Comparison of ENCODE assay signal across 10 cellular contexts in genomic region chr1:108050134-108050533, GRCh38.
DNase-seq lines count a peak whose midpoint lies in the region; ATAC-seq and TF ChIP-seq lines count a peak whose summit lies in the region.
"Had no signal": no experiment of that assay in that cellular context is flagged by ENCODE, and none has a peak within 500 bp of the region (broad histone marks: within the 10 kb centered on the region; RNA-seq: fewer than 3 reads in every experiment).

No MANE protein-coding gene starts in this region.

- peaks cover 6% of the 10 kb centered on the region for H3K4me1 Mint-ChIP-seq in activated naive CD4-positive, alpha-beta T cell treated with anti-CD3 and anti-CD28 coated beads, Interleukin-2, amount 50 U/mL, for 24 hours
- peaks cover 26% of the 10 kb centered on the region for H3K4me1 Mint-ChIP-seq in activated naive CD4-positive, alpha-beta T cell treated with anti-CD3 and anti-CD28 coated beads for 36 hours (ENCODE audit: low read depth)
- H3K4me1 Mint-ChIP-seq in activated B cell treated with CpG ODN at 0.5 μM for 24 hours, result peaks cover 21% of the 10 kb centered on the region

- H3K27ac Mint-ChIP-seq in activated naive CD4-positive, alpha-beta T cell treated with anti-CD3 and anti-CD28 coated beads, Interleukin-2, amount 50 U/mL, for 24 hours, result no peak overlapping the region
- H3K27ac Mint-ChIP-seq in activated naive CD4-positive, alpha-beta T cell treated with anti-CD3 and anti-CD28 coated beads for 36 hours, result no peak overlapping the region
- no peak overlapping the region for H3K27ac Mint-ChIP-seq in activated B cell treated with CpG ODN at 0.5 μM for 24 hours

- peak overlapping the region; percentile 46 for H3K27ac ChIP-seq in lower lobe of right lung
- no peak overlapping the region for H3K27ac ChIP-seq in tibial artery

- no peak for DNase-seq in activated naive CD4-positive, alpha-beta T cell treated with anti-CD3 and anti-CD28 coated beads for 36 hours
- DNase-seq in activated B cell treated with CpG ODN at 0.5 μM for 24 hours (no peak), lower lobe of right lung (peak; percentile 68), tibial artery (peak; percentile 62 to 68), medulla oblongata (ENCODE audit: extremely low spot score) (no peak)
- DNase-seq: SIG-M5 had no signal

- no peaks in the 10 kb centered on the region for H3K36me3 Mint-ChIP-seq in activated naive CD4-positive, alpha-beta T cell treated with anti-CD3 and anti-CD28 coated beads, Interleukin-2, amount 50 U/mL, for 24 hours
- no peaks in the 10 kb centered on the region for H3K36me3 Mint-ChIP-seq in activated naive CD4-positive, alpha-beta T cell treated with anti-CD3 and anti-CD28 coated beads for 36 hours (ENCODE audit: low read depth)
- H3K36me3 Mint-ChIP-seq in activated B cell treated with CpG ODN at 0.5 μM for 24 hours (ENCODE audit: low read depth), result no peaks in the 10 kb centered on the region

- TF ChIP-seq CTCF in activated B cell treated with CpG ODN at 0.5 μM for 24 hours (IDR thresholded peaks at IDR 0.05) (no peak), lower lobe of right lung (IDR thresholded peaks at IDR 0.05) (no peak), tibial artery (IDR thresholded peaks at IDR 0.05) (no peak)

- H3K4me3 Mint-ChIP-seq in activated naive CD4-positive, alpha-beta T cell treated with anti-CD3 and anti-CD28 coated beads, Interleukin-2, amount 50 U/mL, for 24 hours, result peak overlapping the region; percentile 24
- H3K4me3 Mint-ChIP-seq in activated naive CD4-positive, alpha-beta T cell treated with anti-CD3 and anti-CD28 coated beads for 36 hours, result no peak overlapping the region
- peak overlapping the region; percentile 1 for H3K4me3 Mint-ChIP-seq in activated B cell treated with CpG ODN at 0.5 μM for 24 hours

- no peaks in the 10 kb centered on the region for H3K27me3 ChIP-seq in lower lobe of right lung (ENCODE audit: low read depth)
- H3K27me3 ChIP-seq in tibial artery, result no peaks in the 10 kb centered on the region

- peak overlapping the region; percentile 38 for H3K4me3 ChIP-seq in lower lobe of right lung
- no peak overlapping the region for H3K4me3 ChIP-seq in tibial artery
- H3K4me3 ChIP-seq: smooth muscle cell had no signal

- POLR2A ChIA-PET in activated B cell treated with CpG ODN at 0.5 μM for 24 hours (lab: Charles Lee), result no interaction called here

- no peaks in the 10 kb centered on the region for H3K27me3 Mint-ChIP-seq in activated naive CD4-positive, alpha-beta T cell treated with anti-CD3 and anti-CD28 coated beads, Interleukin-2, amount 50 U/mL, for 24 hours
- no peaks in the 10 kb centered on the region for H3K27me3 Mint-ChIP-seq in activated naive CD4-positive, alpha-beta T cell treated with anti-CD3 and anti-CD28 coated beads for 36 hours (ENCODE audit: low read depth)
- H3K27me3 Mint-ChIP-seq in activated B cell treated with CpG ODN at 0.5 μM for 24 hours, result no peaks in the 10 kb centered on the region

- ATAC-seq in activated B cell treated with CpG ODN at 0.5 μM for 24 hours (ENCODE audit: low read depth) (peak; percentile 42), lower lobe of right lung (peak; percentile 74 to 81), HG02798 (IDR thresholded peaks at IDR 0.05; ENCODE audit: poor library complexity, unreplicated experiment) (no peak), HG03039 (IDR thresholded peaks at IDR 0.05; ENCODE audit: unreplicated experiment) (no peak)

- no peaks in the 10 kb centered on the region for H3K9me3 Mint-ChIP-seq in activated naive CD4-positive, alpha-beta T cell treated with anti-CD3 and anti-CD28 coated beads, Interleukin-2, amount 50 U/mL, for 24 hours
- no peaks in the 10 kb centered on the region for H3K9me3 Mint-ChIP-seq in activated naive CD4-positive, alpha-beta T cell treated with anti-CD3 and anti-CD28 coated beads for 36 hours
- no peaks in the 10 kb centered on the region for H3K9me3 Mint-ChIP-seq in activated B cell treated with CpG ODN at 0.5 μM for 24 hours

- intact Hi-C loops in activated naive CD4-positive, alpha-beta T cell treated with anti-CD3 and anti-CD28 coated beads for 36 hours (cut with micrococcal nuclease), result loop anchor here (2.0 to 5.0 kb wide), 2 partner anchors 75 to 153 kb away; no protein-coding TSS in a partner anchor
- intact Hi-C loops in activated B cell treated with CpG ODN at 0.5 μM for 24 hours (cut with micrococcal nuclease) (no loop called here), lower lobe of right lung (cut with DNase I) (no loop called here), tibial artery (cut with DNase I; ENCODE audit: low total_unique reads) (no loop called here)

- H3K4me1 ChIP-seq in lower lobe of right lung (peaks cover 48% of the 10 kb centered on the region), tibial artery (peaks cover 0 to 11% (median 0%) of the 10 kb centered on the region in 4 donors)

- H3K9me3 ChIP-seq in lower lobe of right lung, result no peaks in the 10 kb centered on the region
- H3K9me3 ChIP-seq in tibial artery, result no peaks in the 10 kb centered on the region

- no peaks in the 10 kb centered on the region for H3K36me3 ChIP-seq in lower lobe of right lung
- no peaks in the 10 kb centered on the region for H3K36me3 ChIP-seq in tibial artery

- CTCF ChIA-PET in activated naive CD4-positive, alpha-beta T cell treated with anti-CD3 and anti-CD28 coated beads for 36 hours (lab: Charles Lee), result interaction anchor here (0.8 to 1.5 kb wide), 5 partner anchors 25 to 268 kb away, joined by 3 to 5 read pairs (median 3); no protein-coding TSS in a partner anchor
- CTCF ChIA-PET in activated B cell treated with CpG ODN at 0.5 μM for 24 hours (lab: Charles Lee), result no interaction called here

Comparison
In these comparisons a context has a peak if more than half of its experiments do, and no peak if none do; other contexts are left out.
1. DNase-seq: peak in lower lobe of right lung (single experiment) and tibial artery (2 of 2); none in activated naive CD4-positive, alpha-beta T cell treated with anti-CD3 and anti-CD28 coated beads for 36 hours (single experiment), activated B cell treated with CpG ODN at 0.5 μM for 24 hours (single experiment) and medulla oblongata (single experiment).
2. ATAC-seq: peak in activated B cell treated with CpG ODN at 0.5 μM for 24 hours (single experiment) and lower lobe of right lung (2 of 2); none in HG02798 (single experiment) and HG03039 (single experiment).